ENCODE assay signal across 2 cellular contexts in genomic region chr11:65078786-65079342, GRCh38.
TF ChIP-seq lines count a peak whose summit lies in the region.

No MANE protein-coding gene starts in this region.

TF ChIP-seq in HepG2, 621 proteins besides CTCF, POLR2A, EP300 and RAD21:
- TF ChIP-seq TBX3 (IDR thresholded peaks at IDR 0.05; ENCODE audit: borderline replicate concordance) (no peak), SRSF9 (IDR thresholded peaks at IDR 0.05; ENCODE audit: borderline replicate concordance, insufficient read depth, low read depth, low read length, poor library complexity, severe bottlenecking) (no peak), CENPBD1 (CRISPR knock-in tag; IDR thresholded peaks at IDR 0.05; ENCODE audit: borderline replicate concordance, low read depth) (no peak), PHB2 (IDR thresholded peaks at IDR 0.05; ENCODE audit: partially characterized antibody) (no peak)
TF ChIP-seq in HepG2: peak in this region for 0.

TF ChIP-seq in WTC11, 78 proteins besides CTCF, POLR2A, EP300 and RAD21:
- no peak for TF ChIP-seq E2F5 (CRISPR knock-in tag; IDR thresholded peaks at IDR 0.05)
- TF ChIP-seq HMGXB4 (CRISPR knock-in tag; IDR thresholded peaks at IDR 0.05), result no peak
- no peak for TF ChIP-seq SMAD4 (CRISPR knock-in tag; IDR thresholded peaks at IDR 0.05)
- no peak for TF ChIP-seq FOXJ3 (CRISPR knock-in tag; IDR thresholded peaks at IDR 0.05; ENCODE audit: borderline replicate concordance)
- TF ChIP-seq ZNF671 (CRISPR knock-in tag; IDR thresholded peaks at IDR 0.05), result no peak
- TF ChIP-seq ATF6 (CRISPR knock-in tag; IDR thresholded peaks at IDR 0.05), result no peak
- no peak for TF ChIP-seq ARID4B (CRISPR knock-in tag; IDR thresholded peaks at IDR 0.05; ENCODE audit: borderline replicate concordance)
- no peak for TF ChIP-seq RELA (CRISPR knock-in tag; IDR thresholded peaks at IDR 0.05; ENCODE audit: borderline replicate concordance)
- no peak for TF ChIP-seq MAX (CRISPR knock-in tag; IDR thresholded peaks at IDR 0.05)
- no peak for TF ChIP-seq ZSCAN18 (CRISPR knock-in tag; IDR thresholded peaks at IDR 0.05)
- TF ChIP-seq SMAD3 (CRISPR knock-in tag; IDR thresholded peaks at IDR 0.05; ENCODE audit: borderline replicate concordance), result no peak
- TF ChIP-seq TEAD4 (CRISPR knock-in tag; IDR thresholded peaks at IDR 0.05), result no peak
- TF ChIP-seq HMGA2 (CRISPR knock-in tag; IDR thresholded peaks at IDR 0.05), result no peak
- TF ChIP-seq ZNF416 (CRISPR knock-in tag; IDR thresholded peaks at IDR 0.05), result no peak
- TF ChIP-seq RORB (CRISPR knock-in tag; IDR thresholded peaks at IDR 0.05), result no peak
- TF ChIP-seq CBFB (CRISPR knock-in tag; IDR thresholded peaks at IDR 0.05; ENCODE audit: low read depth), result no peak
TF ChIP-seq in WTC11: peak in this region for 0.
